ENCODE assay signal across 8 cellular contexts in the genomic region with DNA sequence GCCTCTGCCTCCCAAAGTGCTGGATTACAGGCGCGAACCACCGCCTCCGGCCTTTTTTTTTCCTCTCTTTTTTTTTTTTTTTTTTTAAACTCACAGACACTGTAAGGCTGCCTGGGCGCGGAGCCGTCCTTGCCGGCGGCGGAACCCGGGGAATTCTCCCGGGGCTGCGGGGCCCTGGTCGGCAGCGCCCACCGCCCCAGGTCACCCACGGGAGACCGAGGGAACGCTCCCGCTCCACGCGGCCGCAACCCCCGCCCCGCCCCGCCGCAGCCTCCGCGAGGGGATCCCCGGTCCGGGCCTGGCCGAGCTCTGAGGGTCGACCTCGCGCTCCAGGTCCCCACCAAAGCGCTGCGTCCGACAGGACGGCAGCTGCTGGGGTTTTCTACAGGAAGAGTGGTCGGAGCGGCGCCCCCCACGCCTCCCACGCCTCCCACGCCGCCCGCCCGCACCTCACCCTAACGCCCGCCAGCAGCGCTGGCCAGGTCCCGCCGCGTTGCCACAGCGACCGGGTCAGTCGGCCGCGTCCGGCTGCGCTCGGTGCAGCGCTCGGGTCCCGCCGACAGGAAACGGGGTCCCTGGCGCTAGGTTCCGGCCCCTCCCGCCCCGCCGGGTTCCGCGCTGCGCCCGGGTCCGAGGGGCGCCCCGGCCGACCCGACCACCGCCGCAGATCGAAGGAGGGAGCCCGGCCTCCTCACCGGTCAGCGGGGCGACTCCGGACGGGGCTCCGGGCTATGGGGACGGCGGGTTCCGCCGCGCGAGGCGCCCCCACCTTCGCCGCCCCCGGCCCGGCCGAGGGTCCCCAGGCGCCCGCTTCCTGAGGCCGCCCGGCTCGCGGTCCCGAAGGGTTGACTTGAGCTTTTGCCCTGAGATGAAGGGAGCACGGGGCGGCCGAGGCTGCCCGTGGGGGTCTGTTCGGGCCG. TPM values are rescaled to one million over a fixed set of nuclear protein-coding genes. Genes with fewer than 3 reads are reported as not detected.
DNase-seq lines count a peak whose midpoint lies in the region; ATAC-seq lines count a peak whose summit lies in the region.

A gene with protein sequence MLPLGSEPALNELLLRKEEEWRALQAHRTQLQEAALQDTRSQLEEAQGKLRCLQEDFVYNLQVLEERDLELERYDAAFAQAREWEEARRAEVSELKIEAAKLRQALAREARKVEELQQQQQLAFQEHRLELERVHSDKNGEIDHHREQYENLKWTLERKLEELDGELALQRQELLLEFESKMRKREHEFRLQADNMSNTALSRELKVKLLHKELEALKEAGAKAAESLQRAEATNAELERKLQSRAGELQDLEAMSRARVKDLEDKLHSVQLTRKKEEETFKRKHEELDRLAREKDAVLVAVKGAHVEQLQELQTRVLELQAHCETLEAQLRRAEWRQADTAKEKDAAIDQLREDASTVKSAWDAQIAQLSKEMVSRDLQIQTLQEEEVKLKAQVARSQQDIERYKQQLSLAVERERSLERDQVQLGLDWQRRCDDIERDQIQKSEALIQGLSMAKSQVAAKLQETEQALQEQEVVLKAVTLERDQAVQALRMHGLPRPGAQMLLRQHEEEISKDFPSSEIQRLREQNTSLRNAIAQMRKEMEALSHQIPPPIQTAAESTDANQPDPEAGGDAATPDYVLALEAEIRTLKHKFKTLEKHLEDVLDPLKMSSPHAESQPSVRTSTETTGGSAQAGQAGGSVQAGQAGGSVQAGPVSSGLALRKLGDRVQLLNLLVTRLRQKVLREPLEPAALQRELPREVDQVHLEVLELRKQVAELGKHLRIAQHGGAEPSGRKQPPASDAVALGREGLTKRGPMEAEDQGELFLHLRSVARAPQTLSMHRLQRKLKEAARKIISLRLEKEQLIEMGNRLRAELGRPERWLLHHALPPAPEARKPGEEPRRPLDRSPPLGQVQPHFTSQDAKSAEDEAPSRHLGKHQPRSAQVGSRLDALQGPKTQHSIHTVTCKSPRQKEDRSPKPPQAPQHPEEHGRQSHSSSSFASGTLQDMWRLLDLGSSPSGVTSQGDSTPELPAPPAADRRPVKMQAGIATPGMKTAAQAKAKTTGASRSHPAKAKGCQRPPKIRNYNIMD (minus strand): TSS at position 512 of the 920 bp plus-strand sequence. CDS start 10,898 bp downstream, outside the sequence.

- peaks cover 30 to 36% of the 10 kb centered on the region in 2 donors for H3K4me1 Mint-ChIP-seq in effector memory CD8-positive, alpha-beta T cell (ENCODE audit: low read depth in 2 of 2)

- DNase-seq in SIG-M5 treated with dmso at 0.1 percent for 504 hours (lab: John Stamatoyannopoulos, UW; ENCODE audit: unreplicated experiment) (peak; percentile 60), SIG-M5 (lab: John Stamatoyannopoulos, UW) (no peak), NCI-H2196 treated with DMSO at 0.1 percent for 48 hours (lab: John Stamatoyannopoulos, UW; ENCODE audit: unreplicated experiment) (peak; percentile 53), lung microvascular endothelial cell (ENCODE audit: low read depth in 2 of 2) (peak; percentile 80 to 86)
- DNase-seq in activated CD4-positive, alpha-beta T cell treated with anti-CD3 and anti-CD28 coated beads, Interleukin-2, amount 50 U/mL, for 48 hours = peak; percentile 78 to 82
- peak; percentile 53 to 62 (median 56) for DNase-seq in effector memory CD8-positive, alpha-beta T cell
- peak; percentile 67 to 76 for DNase-seq in stimulated activated CD8-positive, alpha-beta memory T cell treated with anti-CD3 and anti-CD28 coated beads, Interleukin-2, amount 100 ng/mL, for 48 hours (ENCODE audit: low read depth in 2 of 2)

- H3K27me3 Mint-ChIP-seq in effector memory CD8-positive, alpha-beta T cell = no peaks in the 10 kb centered on the region

- no peaks in the 10 kb centered on the region for H3K9me3 Mint-ChIP-seq in effector memory CD8-positive, alpha-beta T cell

- peak within 1 kb of the TSS; percentile 86 to 95 for H3K27ac Mint-ChIP-seq in effector memory CD8-positive, alpha-beta T cell

- H3K36me3 Mint-ChIP-seq in effector memory CD8-positive, alpha-beta T cell (ENCODE audit: insufficient read depth) = peaks cover 28% of the 10 kb centered on the region

- peak; percentile 56 for ATAC-seq in HG02852 (IDR thresholded peaks at IDR 0.05; ENCODE audit: unreplicated experiment)
- ATAC-seq in effector memory CD8-positive, alpha-beta T cell (replicated peaks) = peak; percentile 33

- H3K4me3 Mint-ChIP-seq in effector memory CD8-positive, alpha-beta T cell = peak within 1 kb of the TSS; percentile 77 to 82

RNA-seq across cellular contexts. Expression of the gene that starts here (rescaled TPM):
- 2.0 and 3.4 TPM in 2 replicates for total RNA-seq in lung microvascular endothelial cell
